In genomic region chr1:112702067-112702395, GRCh38 we compare ENCODE assay signal across 10 cellular contexts. TPM values are rescaled to one million over a fixed set of nuclear protein-coding genes. Genes with fewer than 3 reads are reported as not detected.
A peak's percentile ranks its signal among the peaks of the same experiment; 100 is the strongest.
DNase-seq lines count a peak whose midpoint lies in the region; ATAC-seq and TF ChIP-seq lines count a peak whose summit lies in the region.
"Had no signal": no experiment of that assay in that cellular context is flagged by ENCODE, and none has a peak within 500 bp of the region (broad histone marks: within the 10 kb centered on the region; RNA-seq: fewer than 3 reads in every experiment).

No MANE protein-coding gene starts in this region.

- H3K4me2 ChIP-seq in SK-N-SH: no peak overlapping the region

- H3K9me3 Mint-ChIP-seq in WTC11 (no peaks in the 10 kb centered on the region), glutamatergic neuron (ENCODE audit: unreplicated experiment) (peaks cover 7% of the 10 kb centered on the region)

- no peak overlapping the region; the same call in 1 of the 2 replicates for H3K4me3 Mint-ChIP-seq in WTC11
- peak overlapping the region; percentile 22 for H3K4me3 Mint-ChIP-seq in glutamatergic neuron (ENCODE audit: unreplicated experiment)

- no peak for TF ChIP-seq EP300 in SK-N-SH (IDR thresholded peaks at IDR 0.05; ENCODE audit: borderline replicate concordance in 1 of 2, low read depth in 1 of 2, low read length in 1 of 2)

- no peak for TF ChIP-seq CTCF in WTC11 (IDR thresholded peaks at IDR 0.05)
- TF ChIP-seq CTCF in glutamatergic neuron (IDR thresholded peaks at IDR 0.05; ENCODE audit: partially characterized antibody, unreplicated experiment): no peak
- TF ChIP-seq CTCF in SK-N-SH (IDR thresholded peaks at IDR 0.05): no peak

- POLR2A ChIA-PET in WTC11 (lab: Charles Lee): interaction anchor here (1.4 kb wide), 1 partner anchor 27 kb away, joined by 7 read pairs; the partner anchor contains the start of gene MOV10
- POLR2A ChIA-PET in SK-N-SH (lab: Yijun Ruan, JAX): interaction anchor here (0.6 to 1.2 kb wide), 3 partner anchors 28 to 1514 kb away, joined by 3 to 5 read pairs (median 3); partner anchors contain the start of gene MOV10

- ATAC-seq in WTC11: no peak
- no peak for ATAC-seq in activated CD4-positive, CD25-positive, alpha-beta regulatory T cell treated with anti-CD3 and anti-CD28 coated beads, Interleukin-2, amount 50 U/mL, for 24 hours

- peaks cover 31% of the 10 kb centered on the region for H3K27me3 Mint-ChIP-seq in WTC11 (ENCODE audit: low read depth)
- peaks cover 10% of the 10 kb centered on the region for H3K27me3 Mint-ChIP-seq in glutamatergic neuron (ENCODE audit: unreplicated experiment)

- no peak for TF ChIP-seq RAD21 in SK-N-SH (IDR thresholded peaks at IDR 0.05; ENCODE audit: low read length)

- no peaks in the 10 kb centered on the region for H3K9me3 ChIP-seq in SK-N-SH

- no peaks in the 10 kb centered on the region for H3K27me3 ChIP-seq in SK-N-SH (ENCODE audit: insufficient read depth)

- H3K4me1 Mint-ChIP-seq in WTC11 (peaks cover 85% of the 10 kb centered on the region), glutamatergic neuron (ENCODE audit: low read depth, unreplicated experiment) (peaks cover 29% of the 10 kb centered on the region)

- 71% methylated on average over 3 of the region's 3 CpGs for WGBS in SK-N-SH (ENCODE audit: low lambda C conversion rate)

- no peak overlapping the region for H3K9ac ChIP-seq in SK-N-SH

- H3K36me3 ChIP-seq in SK-N-SH (replicated peaks in 1 of 2; ENCODE audit: control insufficient read depth in 1 of 2, insufficient read depth in 2 of 2, low read length in 1 of 2): peaks cover 28 to 51% of the 10 kb centered on the region in 2 experiments

- H3K36me3 Mint-ChIP-seq in WTC11 (peaks cover 41% of the 10 kb centered on the region), glutamatergic neuron (ENCODE audit: unreplicated experiment) (peaks cover 7% of the 10 kb centered on the region)

- H3K27ac ChIP-seq in skin epidermis (peak overlapping the region in 14 of 21 experiments; percentile 12 to 87 (median 78)), SK-N-SH (ENCODE audit: low read depth in 2 of 2, low read length in 1 of 2) (peak overlapping the region in 1 of 2 experiments; percentile 90; a peak in 3 of 4 replicates)

- no peaks in the 10 kb centered on the region for H3K9me2 ChIP-seq in SK-N-SH

- H3K4me1 ChIP-seq in SK-N-SH (ENCODE audit: control insufficient read depth in 1 of 2, insufficient read depth in 2 of 2, low read depth in 1 of 2, low read length in 1 of 2): peaks cover 36 to 60% of the 10 kb centered on the region in 2 experiments; a peak in 3 of 4 replicates

- peaks cover 11% of the 10 kb centered on the region for H4K20me1 ChIP-seq in SK-N-SH (ENCODE audit: insufficient read depth)

- H2AFZ ChIP-seq in SK-N-SH (ENCODE audit: low read depth): no peak overlapping the region

- H3F3A ChIP-seq in SK-N-SH (replicated peaks; ENCODE audit: insufficient read depth): peaks cover 45% of the 10 kb centered on the region

- H3K79me2 ChIP-seq in SK-N-SH (ENCODE audit: insufficient read depth): peaks cover 43% of the 10 kb centered on the region

- H3K4me3 ChIP-seq in skin epidermis: no peak overlapping the region
- H3K4me3 ChIP-seq in SK-N-SH (ENCODE audit: low read depth in 2 of 2, low read length in 1 of 2): no peak overlapping the region

- DNase-seq in EL (peak; percentile 30), WTC11 (ENCODE audit: low spot score) (no peak), glutamatergic neuron (peak; percentile 7), SKM-1 (lab: John Stamatoyannopoulos, UW; ENCODE audit: unreplicated experiment) (no peak), SK-N-SH (no peak)
- DNase-seq: activated CD4-positive, CD25-positive, alpha-beta regulatory T cell treated with anti-CD3 and anti-CD28 coated beads, Interleukin-2, amount 50 U/mL, for 72 hours; H7; NCI-H774 had no signal

- H3K27ac Mint-ChIP-seq in WTC11 (0 out of 2 replicates have a peak overlapping the region, but pooled peaks have one; percentile 3), glutamatergic neuron (ENCODE audit: unreplicated experiment) (peak overlapping the region; percentile 31)

- CTCF ChIA-PET in WTC11 (lab: Charles Lee): interaction anchor here (1.5 kb wide), 1 partner anchor 29 kb away, joined by 3 read pairs; no protein-coding TSS in a partner anchor
- CTCF ChIA-PET in SK-N-SH (lab: Yijun Ruan, JAX): interaction anchor here (0.7 to 4.4 kb wide), 6 partner anchors 13 to 311 kb away, joined by 3 to 21 read pairs (median 8); partner anchors contain the start of genes MOV10 and PPM1J

TF ChIP-seq in WTC11, 78 proteins besides CTCF, POLR2A, EP300 and RAD21:
- TF ChIP-seq HMGA2 (CRISPR knock-in tag; IDR thresholded peaks at IDR 0.05): no peak
- TF ChIP-seq ZNF138 (CRISPR knock-in tag; conservative IDR thresholded peaks at IDR 0.05): no peak
- no peak for TF ChIP-seq ZNF121 (CRISPR knock-in tag; IDR thresholded peaks at IDR 0.05)

TF ChIP-seq in SK-N-SH, 30 proteins besides CTCF, POLR2A, EP300 and RAD21 (continues in another document):
- no peak for TF ChIP-seq FOSL2 (IDR thresholded peaks at IDR 0.05; ENCODE audit: borderline replicate concordance, low read depth)
- no peak for TF ChIP-seq ZBTB33 (IDR thresholded peaks at IDR 0.05; ENCODE audit: borderline replicate concordance, low read depth)
- no peak for TF ChIP-seq TEAD4 (IDR thresholded peaks at IDR 0.05; ENCODE audit: borderline replicate concordance, insufficient read depth)
- TF ChIP-seq MXI1 (IDR thresholded peaks at IDR 0.05; ENCODE audit: low read depth, low read length): no peak
- TF ChIP-seq TCF12 (IDR thresholded peaks at IDR 0.05): no peak
- TF ChIP-seq PBX3 (IDR thresholded peaks at IDR 0.05): no peak
- TF ChIP-seq SMC3 (IDR thresholded peaks at IDR 0.05; ENCODE audit: low read depth, low read length): no peak
- no peak for TF ChIP-seq IRF3 (IDR thresholded peaks at IDR 0.05; ENCODE audit: low read depth, low read length)
- TF ChIP-seq NRF1 (IDR thresholded peaks at IDR 0.05; ENCODE audit: low read depth, low read length): no peak
- no peak for TF ChIP-seq FOXJ3 (CRISPR knock-in tag; IDR thresholded peaks at IDR 0.05)
- TF ChIP-seq RXRA (IDR thresholded peaks at IDR 0.05; ENCODE audit: borderline replicate concordance, low read depth): no peak
- TF ChIP-seq USF2 (IDR thresholded peaks at IDR 0.05; ENCODE audit: borderline replicate concordance, low read depth, low read length): no peak
- TF ChIP-seq GABPA (IDR thresholded peaks at IDR 0.05; ENCODE audit: low read depth): no peak

RNA-seq across cellular contexts. Expression of gene RHOC, which starts 4.9 kb away (rescaled TPM):
- total RNA-seq in WTC11 (2021) (67.9 to 68.9 TPM (median 68.2 TPM) in 3 replicates), glutamatergic neuron (ENCODE audit: unreplicated experiment) (130 TPM)
- polyA plus RNA-seq in SK-N-SH (2012; rRNA removed): 961 and 1,028 TPM in 2 replicates
- polyA plus RNA-seq in SK-N-SH (2012; cell fraction: cytosol; rRNA removed): 761 and 772 TPM in 2 replicates
- 538 and 661 TPM in 2 replicates for polyA plus RNA-seq in SK-N-SH (2012; cell fraction: nucleus; rRNA removed)

RNA-seq across cellular contexts. Expression of gene PPM1J, which starts 13.1 kb away (rescaled TPM):
- total RNA-seq in WTC11 (2021): 19.3 to 23.5 TPM (median 22.6 TPM) in 3 replicates
- 0.69 TPM for total RNA-seq in glutamatergic neuron (ENCODE audit: unreplicated experiment)
- 5.3 and 6.7 TPM in 2 replicates for polyA plus RNA-seq in SK-N-SH (2012; rRNA removed)
- polyA plus RNA-seq in SK-N-SH (2012; cell fraction: cytosol; rRNA removed): 2.7 and 3.7 TPM in 2 replicates
- 21.9 and 22.0 TPM in 2 replicates for polyA plus RNA-seq in SK-N-SH (2012; cell fraction: nucleus; rRNA removed)

RNA-seq across cellular contexts. Expression of gene MOV10, which starts 27.6 kb away (rescaled TPM):
- total RNA-seq in WTC11 (2021) (80.7 to 99.1 TPM (median 98.8 TPM) in 3 replicates), glutamatergic neuron (ENCODE audit: unreplicated experiment) (5.2 TPM)
- 81.0 and 87.4 TPM in 2 replicates for polyA plus RNA-seq in SK-N-SH (2012; rRNA removed)
- 25.9 and 38.1 TPM in 2 replicates for polyA plus RNA-seq in SK-N-SH (2012; cell fraction: cytosol; rRNA removed)
- polyA plus RNA-seq in SK-N-SH (2012; cell fraction: nucleus; rRNA removed): 325 and 510 TPM in 2 replicates

Comparison
In these comparisons a context has a peak if more than half of its experiments do, and no peak if none do; other contexts are left out.
1. DNase-seq: peak in EL (single experiment) and glutamatergic neuron (single experiment); none in WTC11 (single experiment), SKM-1 (single experiment) and SK-N-SH (single experiment).
2. RNA of gene PPM1J, which starts 13.1 kb away (total RNA-seq): 19.3 to 23.5 TPM in WTC11; 0.69 TPM in glutamatergic neuron (single experiment); every median in the first group is over 10 times any median in the second.
3. RNA of gene MOV10, which starts 27.6 kb away (total RNA-seq): 80.7 to 99.1 TPM in WTC11; 5.2 TPM in glutamatergic neuron (single experiment); every median in the first group is over 10 times any median in the second.